25 cellular contexts compared by ENCODE assay signal in genomic region chr1:162218546-162218945, GRCh38.
"Had no signal": no experiment of that assay in that cellular context is flagged by ENCODE, and none has a peak within 500 bp of the region (broad histone marks: within the 10 kb centered on the region; RNA-seq: fewer than 3 reads in every experiment).

No MANE protein-coding gene starts in this region.

- H3K27ac ChIP-seq: ascending aorta, prostate gland, right atrium auricular region, skin epidermis had no signal

- H3K36me3 Mint-ChIP-seq: immature natural killer cell, T-cell had no signal

- H3K27me3 ChIP-seq: ascending aorta, gastroesophageal sphincter, heart right ventricle, right atrium auricular region had no signal

- H3K4me1 Mint-ChIP-seq: activated CD4-positive, alpha-beta T cell treated with anti-CD3 and anti-CD28 coated beads, Interleukin-2, amount 10 ng/mL, durations not matched to agents 7 days and 5 days; immature natural killer cell; stimulated activated naive CD8-positive, alpha-beta T cell treated with anti-CD3 and anti-CD28 coated beads, Interleukin-15, amount 100 ng/mL, for 72 hours; T-cell had no signal

- ATAC-seq: activated T-cell treated with anti-CD3 and anti-CD28 coated beads, Interleukin-2, amount 50 U/mL, for 72 hours; esophagus mucosa; gastroesophageal sphincter; SK-N-SH treated with all-trans-retinoic acid at 6 μM for 48 hours; stimulated activated naive CD8-positive, alpha-beta T cell treated with anti-CD3 and anti-CD28 coated beads, Interleukin-15, amount 100 ng/mL, for 72 hours; T-cell had no signal

- H3K9me3 Mint-ChIP-seq: activated CD4-positive, alpha-beta T cell treated with anti-CD3 and anti-CD28 coated beads, Interleukin-2, amount 10 ng/mL, durations not matched to agents 7 days and 5 days; activated T-cell treated with anti-CD3 and anti-CD28 coated beads, Interleukin-2, amount 50 U/mL, for 72 hours; dendritic cell treated with granulocyte-macrophage colony-stimulating factor and Interleukin-4, amounts not matched to agents 40 ng/mL and 50 ng/mL, for 4 days; immature natural killer cell; nephron progenitor cell; stimulated activated naive CD8-positive, alpha-beta T cell treated with anti-CD3 and anti-CD28 coated beads, Interleukin-15, amount 100 ng/mL, for 72 hours; T-cell had no signal

- H3K4me3 Mint-ChIP-seq: activated CD4-positive, alpha-beta T cell treated with anti-CD3 and anti-CD28 coated beads, Interleukin-2, amount 10 ng/mL, durations not matched to agents 7 days and 5 days; activated T-cell treated with anti-CD3 and anti-CD28 coated beads, Interleukin-2, amount 50 U/mL, for 72 hours; dendritic cell treated with granulocyte-macrophage colony-stimulating factor and Interleukin-4, amounts not matched to agents 40 ng/mL and 50 ng/mL, for 4 days; immature natural killer cell; nephron progenitor cell; stimulated activated naive CD8-positive, alpha-beta T cell treated with anti-CD3 and anti-CD28 coated beads, Interleukin-15, amount 100 ng/mL, for 72 hours; T-cell had no signal

- H3K4me3 ChIP-seq: ascending aorta, gastroesophageal sphincter, heart right ventricle, lung, prostate gland, right atrium auricular region, skin epidermis had no signal

- H3K27me3 Mint-ChIP-seq: dendritic cell treated with granulocyte-macrophage colony-stimulating factor and Interleukin-4, amounts not matched to agents 40 ng/mL and 50 ng/mL, for 4 days had no signal

- DNase-seq: activated CD4-positive, alpha-beta T cell treated with anti-CD3 and anti-CD28 coated beads, Interleukin-2, amount 10 ng/mL, durations not matched to agents 7 days and 5 days; activated CD4-positive, CD25-positive, alpha-beta regulatory T cell; activated CD8-positive, alpha-beta memory T cell treated with anti-CD3 and anti-CD28 coated beads, Interleukin-2, amount 50 U/mL, for 4 hours; activated effector memory CD4-positive, alpha-beta T cell treated with anti-CD3 and anti-CD28 coated beads, Interleukin-2, amount 50 U/mL, for 16 hours; activated naive CD4-positive, alpha-beta T cell treated with anti-CD3 and anti-CD28 coated beads, Interleukin-2, amount 50 U/mL, for 16 hours; activated T-cell treated with anti-CD3 and anti-CD28 coated beads, Interleukin-2, amount 50 U/mL, for 72 hours; effector CD8-positive, alpha-beta T cell; heart right ventricle; immature natural killer cell; midbrain; nephron progenitor cell; stimulated activated CD4-positive, alpha-beta T cell treated with anti-CD3 and anti-CD28 coated beads, Interleukin-15, amount 100 ng/mL, for 24 hours; stimulated activated CD4-positive, alpha-beta T cell treated with anti-CD3 and anti-CD28 coated beads, Interleukin-4, amount 100 ng/mL, for 1 hour; stimulated activated naive CD8-positive, alpha-beta T cell treated with anti-CD3 and anti-CD28 coated beads, Interleukin-15, amount 100 ng/mL, for 72 hours; T-cell; T-helper 9 cell had no signal

- H3K27ac Mint-ChIP-seq: activated CD4-positive, alpha-beta T cell treated with anti-CD3 and anti-CD28 coated beads, Interleukin-2, amount 10 ng/mL, durations not matched to agents 7 days and 5 days; activated T-cell treated with anti-CD3 and anti-CD28 coated beads, Interleukin-2, amount 50 U/mL, for 72 hours; dendritic cell treated with granulocyte-macrophage colony-stimulating factor and Interleukin-4, amounts not matched to agents 40 ng/mL and 50 ng/mL, for 4 days; immature natural killer cell; nephron progenitor cell; stimulated activated naive CD8-positive, alpha-beta T cell treated with anti-CD3 and anti-CD28 coated beads, Interleukin-15, amount 100 ng/mL, for 72 hours; T-cell had no signal

- H3K9me3 ChIP-seq: ascending aorta, gastroesophageal sphincter, heart right ventricle, prostate gland, right atrium auricular region had no signal

- H3K36me3 ChIP-seq: ascending aorta, gastroesophageal sphincter, heart right ventricle, prostate gland, right atrium auricular region had no signal
